In genomic region chr17:12709063-12709462, GRCh38 we compare ENCODE assay signal across 19 cellular contexts. TPM values are rescaled to one million over a fixed set of nuclear protein-coding genes. Genes with fewer than 3 reads are reported as not detected.
"Had no signal": no experiment of that assay in that cellular context is flagged by ENCODE, and none has a peak within 500 bp of the region (broad histone marks: within the 10 kb centered on the region; RNA-seq: fewer than 3 reads in every experiment).

No MANE protein-coding gene starts in this region.

- DNase-seq: activated B cell treated with CpG ODN at 0.5 μM for 24 hours; activated CD4-positive, alpha-beta T cell treated with anti-CD3 and anti-CD28 coated beads, Interleukin-2, amount 10 ng/mL, durations not matched to agents 7 days and 5 days; activated gamma-delta T cell treated with Interleukin-2 at 50 U/mL for 16 hours; activated naive CD8-positive, alpha-beta T cell treated with anti-CD3 and anti-CD28 coated beads for 36 hours; islet precursor cell; left ventricle myocardium inferior; posterior cingulate gyrus; small intestine; stimulated activated CD4-positive, alpha-beta T cell treated with anti-CD3 and anti-CD28 coated beads, Interleukin-4, amount 100 ng/mL, for 4 hours; stimulated activated CD8-positive, alpha-beta memory T cell treated with anti-CD3 and anti-CD28 coated beads, Interleukin-4, amount 100 ng/mL, for 48 hours; stimulated activated naive CD8-positive, alpha-beta T cell treated with anti-CD3 and anti-CD28 coated beads, Interleukin-15, Interleukin-2, amounts not matched to agents 100 U/mL and 50 U/mL, for 24 hours; T-helper 17 cell; trophoblast cell had no signal

- H3K36me3 Mint-ChIP-seq: activated naive CD8-positive, alpha-beta T cell treated with anti-CD3 and anti-CD28 coated beads for 36 hours; natural killer cell treated with Interleukin-12 subunit alpha and Interleukin-12 subunit beta and Interleukin-15 and Interleukin-18, amount 100 ng/mL, for 72 hours had no signal

- H3K4me1 Mint-ChIP-seq: activated B cell treated with CpG ODN at 0.5 μM for 24 hours; activated CD4-positive, alpha-beta T cell treated with anti-CD3 and anti-CD28 coated beads, Interleukin-2, amount 10 ng/mL, durations not matched to agents 7 days and 5 days; activated naive CD8-positive, alpha-beta T cell treated with anti-CD3 and anti-CD28 coated beads for 36 hours; T-helper 17 cell had no signal

- H3K27ac ChIP-seq: breast epithelium, epithelial cell of prostate, hepatocyte, left ventricle myocardium inferior, right atrium auricular region, suprapubic skin had no signal

- H3K27ac Mint-ChIP-seq: activated B cell treated with CpG ODN at 0.5 μM for 24 hours; activated CD4-positive, alpha-beta T cell treated with anti-CD3 and anti-CD28 coated beads, Interleukin-2, amount 10 ng/mL, durations not matched to agents 7 days and 5 days; activated naive CD8-positive, alpha-beta T cell treated with anti-CD3 and anti-CD28 coated beads for 36 hours; natural killer cell treated with Interleukin-12 subunit alpha and Interleukin-12 subunit beta and Interleukin-15 and Interleukin-18, amount 100 ng/mL, for 72 hours; T-helper 17 cell had no signal

- H3K9me3 Mint-ChIP-seq: activated CD4-positive, alpha-beta T cell treated with anti-CD3 and anti-CD28 coated beads, Interleukin-2, amount 10 ng/mL, durations not matched to agents 7 days and 5 days; activated naive CD8-positive, alpha-beta T cell treated with anti-CD3 and anti-CD28 coated beads for 36 hours had no signal

- H3K4me3 Mint-ChIP-seq: activated B cell treated with CpG ODN at 0.5 μM for 24 hours; activated CD4-positive, alpha-beta T cell treated with anti-CD3 and anti-CD28 coated beads, Interleukin-2, amount 10 ng/mL, durations not matched to agents 7 days and 5 days; activated naive CD8-positive, alpha-beta T cell treated with anti-CD3 and anti-CD28 coated beads for 36 hours; natural killer cell treated with Interleukin-12 subunit alpha and Interleukin-12 subunit beta and Interleukin-15 and Interleukin-18, amount 100 ng/mL, for 72 hours; T-helper 17 cell had no signal

- H3K27me3 Mint-ChIP-seq: activated CD4-positive, alpha-beta T cell treated with anti-CD3 and anti-CD28 coated beads, Interleukin-2, amount 10 ng/mL, durations not matched to agents 7 days and 5 days; T-helper 17 cell had no signal

RNA-seq across cellular contexts. Expression of gene MYOCD, which starts 43.4 kb away (rescaled TPM):
- total RNA-seq: activated CD4-positive, alpha-beta T cell treated with anti-CD3 and anti-CD28 coated beads, Interleukin-2, amount 10 ng/mL, durations not matched to agents 7 days and 5 days; activated naive CD8-positive, alpha-beta T cell treated with anti-CD3 and anti-CD28 coated beads for 36 hours; natural killer cell treated with Interleukin-12 subunit alpha and Interleukin-12 subunit beta and Interleukin-15 and Interleukin-18, amount 100 ng/mL, for 72 hours; T-helper 17 cell had no signal
